Comparison of ENCODE assay signal across 23 cellular contexts in genomic region chr7:6143997-6144396, GRCh38.
"Had no signal": no experiment of that assay in that cellular context is flagged by ENCODE, and none has a peak within 500 bp of the region (broad histone marks: within the 10 kb centered on the region; RNA-seq: fewer than 3 reads in every experiment).

No MANE protein-coding gene starts in this region.

- H3K9me3 Mint-ChIP-seq: endodermal cell; nephron; stimulated activated naive CD8-positive, alpha-beta T cell treated with anti-CD3 and anti-CD28 coated beads, Interleukin-15, Interleukin-2, amounts not matched to agents 100 ng/mL and 50 ng/mL, for 24 hours had no signal

- H3K4me3 ChIP-seq: body of pancreas, cardiac muscle cell, heart left ventricle, pancreas, psoas muscle, right atrium auricular region, thyroid gland, upper lobe of right lung had no signal

- H3K27me3 ChIP-seq: body of pancreas, cardiac muscle cell, heart left ventricle, pancreas, right atrium auricular region, thyroid gland, upper lobe of right lung had no signal

- H3K27me3 Mint-ChIP-seq: stimulated activated naive CD8-positive, alpha-beta T cell treated with anti-CD3 and anti-CD28 coated beads, Interleukin-15, Interleukin-2, amounts not matched to agents 100 ng/mL and 50 ng/mL, for 24 hours had no signal

- H3K4me1 ChIP-seq: body of pancreas, pancreas, psoas muscle, right atrium auricular region, thyroid gland, upper lobe of right lung had no signal

- ATAC-seq: body of pancreas, heart left ventricle, left colon, pancreas, psoas muscle, upper lobe of right lung had no signal

- H3K4me1 Mint-ChIP-seq: endodermal cell, nephron had no signal

- H3K27ac ChIP-seq: body of pancreas, cardiac muscle cell, epithelial cell of prostate, heart left ventricle, pancreas, psoas muscle, right atrium auricular region, thyroid gland, upper lobe of right lung had no signal

- H3K4me3 Mint-ChIP-seq: endodermal cell; nephron; stimulated activated naive CD8-positive, alpha-beta T cell treated with anti-CD3 and anti-CD28 coated beads, Interleukin-15, Interleukin-2, amounts not matched to agents 100 ng/mL and 50 ng/mL, for 24 hours had no signal

- DNase-seq: activated CD4-positive, alpha-beta T cell treated with anti-CD3 and anti-CD28 coated beads, Interleukin-2, amount 50 U/mL, for 4 hours; activated naive CD4-positive, alpha-beta T cell treated with Interleukin-2 at 50 U/mL for 16 hours; activated T-cell treated with anti-CD3 and anti-CD28 coated beads, Interleukin-2, amount 50 U/mL, for 1 hour; anterior cingulate cortex; body of pancreas; cortex of kidney; endodermal cell; heart left ventricle; left colon; mesenchymal stem cell; pancreas; psoas muscle; stimulated activated CD4-positive, alpha-beta T cell treated with anti-CD3 and anti-CD28 coated beads, Interleukin-4, amount 100 ng/mL, for 4 hours; substantia nigra; T-helper 9 cell; thyroid gland; upper lobe of right lung had no signal

- FAIRE-seq: islet of Langerhans, pancreas had no signal

- H3K9me3 ChIP-seq: body of pancreas, heart left ventricle, pancreas, psoas muscle, right atrium auricular region, thyroid gland, upper lobe of right lung had no signal

- H3K27ac Mint-ChIP-seq: endodermal cell; nephron; stimulated activated naive CD8-positive, alpha-beta T cell treated with anti-CD3 and anti-CD28 coated beads, Interleukin-15, Interleukin-2, amounts not matched to agents 100 ng/mL and 50 ng/mL, for 24 hours had no signal
